ENCODE assay signal across 1 cellular context in genomic region chr1:94553323-94553730, GRCh38.
TF ChIP-seq lines count a peak whose summit lies in the region.

No MANE protein-coding gene starts in this region.

TF ChIP-seq in HepG2, 621 proteins besides CTCF, POLR2A, EP300 and RAD21 (continued from another document and continues in another):
- TF ChIP-seq PATZ1 (CRISPR knock-in tag; IDR thresholded peaks at IDR 0.05): peak; percentile 55
- TF ChIP-seq ZNF234 (CRISPR knock-in tag; conservative IDR thresholded peaks at IDR 0.05): no peak
- no peak for TF ChIP-seq ZFP62 (CRISPR knock-in tag; IDR thresholded peaks at IDR 0.05)
- TF ChIP-seq ZSCAN31 (CRISPR knock-in tag; IDR thresholded peaks at IDR 0.05; ENCODE audit: low read depth): no peak
- TF ChIP-seq ZBTB20 (CRISPR knock-in tag; IDR thresholded peaks at IDR 0.05; ENCODE audit: borderline replicate concordance, low read depth): no peak
- no peak for TF ChIP-seq TRAFD1 (CRISPR knock-in tag; IDR thresholded peaks at IDR 0.05; ENCODE audit: borderline replicate concordance)
- TF ChIP-seq FOXK2 (IDR thresholded peaks at IDR 0.05): no peak
- TF ChIP-seq GABPB1 (CRISPR knock-in tag; IDR thresholded peaks at IDR 0.05): no peak
- no peak for TF ChIP-seq TCF7 (IDR thresholded peaks at IDR 0.05; ENCODE audit: low read depth)
- TF ChIP-seq STAG1 (CRISPR knock-in tag; IDR thresholded peaks at IDR 0.05): no peak
- TF ChIP-seq MNT (IDR thresholded peaks at IDR 0.05): no peak
- TF ChIP-seq SOX5 (CRISPR knock-in tag; IDR thresholded peaks at IDR 0.05; ENCODE audit: borderline replicate concordance): peak; percentile 27; the same call in 1 of the 2 replicates
- no peak for TF ChIP-seq ZNF543 (CRISPR knock-in tag; IDR thresholded peaks at IDR 0.05)
- TF ChIP-seq ATF2 (CRISPR knock-in tag; IDR thresholded peaks at IDR 0.05): no peak
- peak; percentile 84; the same call in 1 of the 2 replicates for TF ChIP-seq SIX1 (CRISPR knock-in tag; IDR thresholded peaks at IDR 0.05; ENCODE audit: borderline replicate concordance)
- no peak for TF ChIP-seq ZNF414 (CRISPR knock-in tag; IDR thresholded peaks at IDR 0.05)
- peak; percentile 64 for TF ChIP-seq PAXIP1 (CRISPR knock-in tag; conservative IDR thresholded peaks at IDR 0.05)
- 0 out of 2 replicates have a peak, but pooled peaks have one; percentile 11 for TF ChIP-seq RXRB (CRISPR knock-in tag; IDR thresholded peaks at IDR 0.05; ENCODE audit: borderline replicate concordance)
- TF ChIP-seq NKX3-1 (CRISPR knock-in tag; IDR thresholded peaks at IDR 0.05): no peak
- TF ChIP-seq ISL2 (CRISPR knock-in tag; IDR thresholded peaks at IDR 0.05): 0 out of 2 replicates have a peak, but pooled peaks have one; percentile 25
- TF ChIP-seq ZKSCAN8 (CRISPR knock-in tag; IDR thresholded peaks at IDR 0.05; ENCODE audit: borderline replicate concordance): no peak
- 0 out of 2 replicates have a peak, but pooled peaks have one; percentile 28 for TF ChIP-seq PHF21A (CRISPR knock-in tag; IDR thresholded peaks at IDR 0.05)
- TF ChIP-seq POGZ (CRISPR knock-in tag; IDR thresholded peaks at IDR 0.05): 0 out of 2 replicates have a peak, but pooled peaks have one; percentile 31
- TF ChIP-seq ZNF816 (CRISPR knock-in tag; IDR thresholded peaks at IDR 0.05; ENCODE audit: borderline replicate concordance): no peak
- TF ChIP-seq CBX1 (IDR thresholded peaks at IDR 0.05; ENCODE audit: low read depth): no peak
- TF ChIP-seq KLF15 (CRISPR knock-in tag; IDR thresholded peaks at IDR 0.05; ENCODE audit: borderline replicate concordance): no peak
- TF ChIP-seq PPARG (CRISPR knock-in tag; conservative IDR thresholded peaks at IDR 0.05): no peak
- TF ChIP-seq PTBP1 (IDR thresholded peaks at IDR 0.05; ENCODE audit: low read depth, low read length, poor library complexity, severe bottlenecking): no peak
- TF ChIP-seq ZNF17 (CRISPR knock-in tag; IDR thresholded peaks at IDR 0.05): no peak
- TF ChIP-seq ZNF7 (CRISPR knock-in tag; IDR thresholded peaks at IDR 0.05): no peak
- TF ChIP-seq ZNF740 (CRISPR knock-in tag; IDR thresholded peaks at IDR 0.05): no peak
- TF ChIP-seq KLF16 (CRISPR knock-in tag; IDR thresholded peaks at IDR 0.05): no peak
- TF ChIP-seq ZNF331 (CRISPR knock-in tag; IDR thresholded peaks at IDR 0.05): 0 out of 2 replicates have a peak, but pooled peaks have one; percentile 29
- TF ChIP-seq ATF7 (IDR thresholded peaks at IDR 0.05): no peak
- no peak for TF ChIP-seq ATF7 (CRISPR knock-in tag; IDR thresholded peaks at IDR 0.05)
- TF ChIP-seq ZNF12 (CRISPR knock-in tag; IDR thresholded peaks at IDR 0.05): no peak
- TF ChIP-seq TCF12 (IDR thresholded peaks at IDR 0.05): no peak
- TF ChIP-seq TCF12 (CRISPR knock-in tag; IDR thresholded peaks at IDR 0.05): no peak
- peak; percentile 31; the same call in 1 of the 2 replicates for TF ChIP-seq FOSL2 (CRISPR knock-in tag; IDR thresholded peaks at IDR 0.05)
- TF ChIP-seq ZNF496 (CRISPR knock-in tag; IDR thresholded peaks at IDR 0.05; ENCODE audit: insufficient replicate concordance): no peak
- no peak for TF ChIP-seq FOXA1 (IDR thresholded peaks at IDR 0.05)
- TF ChIP-seq FOXA1 (CRISPR knock-in tag; IDR thresholded peaks at IDR 0.05): 0 out of 2 replicates have a peak, but pooled peaks have one; percentile 5
- peak; percentile 58 for TF ChIP-seq FOXP4 (CRISPR knock-in tag; IDR thresholded peaks at IDR 0.05)
- no peak for TF ChIP-seq WIZ (CRISPR knock-in tag; IDR thresholded peaks at IDR 0.05)
- peak; percentile 61 for TF ChIP-seq TEAD3 (CRISPR knock-in tag; optimal IDR thresholded peaks at IDR 0.05; ENCODE audit: borderline replicate concordance)
- no peak for TF ChIP-seq ZNF75D (CRISPR knock-in tag; IDR thresholded peaks at IDR 0.05; ENCODE audit: borderline replicate concordance)
- no peak for TF ChIP-seq ZNF296 (CRISPR knock-in tag; conservative IDR thresholded peaks at IDR 0.05)
- no peak for TF ChIP-seq ZNF503 (CRISPR knock-in tag; IDR thresholded peaks at IDR 0.05)
- TF ChIP-seq ZNF576 (CRISPR knock-in tag; IDR thresholded peaks at IDR 0.05): no peak
- no peak for TF ChIP-seq ZNF83 (CRISPR knock-in tag; IDR thresholded peaks at IDR 0.05; ENCODE audit: borderline replicate concordance)
